In genomic region chr1:234500269-234500668, GRCh38 we compare ENCODE assay signal across 8 cellular contexts. TPM values are rescaled to one million over a fixed set of nuclear protein-coding genes. Genes with fewer than 3 reads are reported as not detected.
DNase-seq lines count a peak whose midpoint lies in the region; ATAC-seq, FAIRE-seq and TF ChIP-seq lines count a peak whose summit lies in the region.

No MANE protein-coding gene starts in this region.

- peak overlapping the region in 1 of 2 donors; percentile 76 for H3K9ac ChIP-seq in stomach smooth muscle (ENCODE audit: low read length in 2 of 2)

- H3K9me3 ChIP-seq in stomach smooth muscle (ENCODE audit: control insufficient read depth in 2 of 2, low read length in 2 of 2), result no peaks in the 10 kb centered on the region

- H3K9me3 Mint-ChIP-seq in activated CD4-positive, alpha-beta T cell treated with anti-CD3 and anti-CD28 coated beads, Interleukin-2, amount 10 ng/mL, durations not matched to agents 24 days and 14 days, result peaks cover 14% of the 10 kb centered on the region

- peak; percentile 36 for ATAC-seq in foreskin keratinocyte

- H3K4me3 ChIP-seq in stomach smooth muscle (ENCODE audit: low read length in 2 of 2), result peak overlapping the region in 1 of 2 donors; percentile 64

- H3K27ac ChIP-seq in foreskin keratinocyte (peak overlapping the region; percentile 91), stomach smooth muscle (ENCODE audit: low read length) (peak overlapping the region; percentile 97)

- intact Hi-C loops in activated CD4-positive, alpha-beta T cell treated with anti-CD3 and anti-CD28 coated beads, Interleukin-2, amount 10 ng/mL, durations not matched to agents 24 days and 14 days (cut with micrococcal nuclease), result loop anchor here (2.0 to 5.0 kb wide), 2 partner anchors 272 to 427 kb away; no protein-coding TSS in a partner anchor

- H3K27me3 ChIP-seq in foreskin keratinocyte (no peaks in the 10 kb centered on the region), stomach smooth muscle (ENCODE audit: control insufficient read depth in 1 of 2, insufficient read depth in 2 of 2, low read length in 2 of 2) (no peaks in the 10 kb centered on the region)

- peaks cover 16% of the 10 kb centered on the region for H3K4me1 ChIP-seq in foreskin keratinocyte
- H3K4me1 ChIP-seq in stomach smooth muscle (ENCODE audit: control insufficient read depth, insufficient read depth, low read length), result peaks cover 30% of the 10 kb centered on the region

- H3K4me3 Mint-ChIP-seq in activated CD4-positive, alpha-beta T cell treated with anti-CD3 and anti-CD28 coated beads, Interleukin-2, amount 10 ng/mL, durations not matched to agents 24 days and 14 days, result peak overlapping the region; percentile 42

- FAIRE-seq in D721Med (lab: Jason Lieb, UNC), result no peak

- H3K27ac Mint-ChIP-seq in activated CD4-positive, alpha-beta T cell treated with anti-CD3 and anti-CD28 coated beads, Interleukin-2, amount 10 ng/mL, durations not matched to agents 24 days and 14 days, result peak overlapping the region; percentile 85

- no peak for TF ChIP-seq CTCF in foreskin keratinocyte (conservative IDR thresholded peaks at IDR 0.05)
- TF ChIP-seq CTCF in D721Med (IDR thresholded peaks at IDR 0.05; ENCODE audit: insufficient read depth, missing control alignments), result no peak

- H3K36me3 ChIP-seq in stomach smooth muscle (ENCODE audit: control insufficient read depth in 2 of 2, insufficient read depth in 2 of 2, low read length in 2 of 2), result no peaks in the 10 kb centered on the region

- H3K4me1 Mint-ChIP-seq in activated CD4-positive, alpha-beta T cell treated with anti-CD3 and anti-CD28 coated beads, Interleukin-2, amount 10 ng/mL, durations not matched to agents 24 days and 14 days, result peaks cover 73% of the 10 kb centered on the region

- no peaks in the 10 kb centered on the region for H3K27me3 Mint-ChIP-seq in activated CD4-positive, alpha-beta T cell treated with anti-CD3 and anti-CD28 coated beads, Interleukin-2, amount 10 ng/mL, durations not matched to agents 24 days and 14 days

- no peak for DNase-seq in activated CD4-positive, alpha-beta T cell treated with anti-CD3 and anti-CD28 coated beads, Interleukin-2, amount 10 ng/mL, durations not matched to agents 24 days and 14 days
- DNase-seq in activated CD4-positive, alpha-beta T cell treated with anti-CD3 and anti-CD28 coated beads, Interleukin-2, amount 50 U/mL, for 1 hour, result no peak
- peak; percentile 28 for DNase-seq in SHP77 treated with DMSO at 0.1 percent for 48 hours (lab: John Stamatoyannopoulos, UW)
- DNase-seq in foreskin keratinocyte, result peak in 1 of 2 donors; percentile 71
- no peak for DNase-seq in effector CD4-positive, alpha-beta T cell
- no peak for DNase-seq in D721Med (ENCODE audit: insufficient read length, low spot score)
- DNase-seq in activated effector memory CD4-positive, alpha-beta T cell treated with anti-CD3 and anti-CD28 coated beads, Interleukin-2, amount 50 U/mL, for 16 hours, result no peak

- H3K36me3 Mint-ChIP-seq in activated CD4-positive, alpha-beta T cell treated with anti-CD3 and anti-CD28 coated beads, Interleukin-2, amount 10 ng/mL, durations not matched to agents 24 days and 14 days (ENCODE audit: low read depth), result peaks cover 5% of the 10 kb centered on the region

RNA-seq across cellular contexts. Expression of gene TARBP1, which starts 21.3 kb away (rescaled TPM):
- 70.7 and 75.9 TPM in 2 replicates for total RNA-seq in activated CD4-positive, alpha-beta T cell treated with anti-CD3 and anti-CD28 coated beads, Interleukin-2, amount 10 ng/mL, durations not matched to agents 24 days and 14 days
- 15.3 and 20.1 TPM in 2 replicates for total RNA-seq in foreskin keratinocyte
- polyA plus RNA-seq in foreskin keratinocyte, result 9.6 and 12.2 TPM in 2 replicates
